ENCODE assay signal across 28 cellular contexts in genomic region chr10:113085776-113086175, GRCh38.
A peak's percentile ranks its signal among the peaks of the same experiment; 100 is the strongest.
DNase-seq lines count a peak whose midpoint lies in the region; ATAC-seq, FAIRE-seq and TF ChIP-seq lines count a peak whose summit lies in the region.
"Had no signal": no experiment of that assay in that cellular context is flagged by ENCODE, and none has a peak within 500 bp of the region (broad histone marks: within the 10 kb centered on the region; RNA-seq: fewer than 3 reads in every experiment).

No MANE protein-coding gene starts in this region.

- H3K27ac Mint-ChIP-seq in astrocyte (ENCODE audit: unreplicated experiment): peak overlapping the region; percentile 58
- H3K27ac Mint-ChIP-seq: activated naive CD4-positive, alpha-beta T cell treated with anti-CD3 and anti-CD28 coated beads, Interleukin-2, amount 50 U/mL, for 24 hours; CD4-positive, CD25-positive, alpha-beta regulatory T cell had no signal

- DNase-seq in astrocyte (ENCODE audit: low read depth) (no peak), NCI-H2227 treated with DMSO at 0.1 percent for 48 hours (lab: John Stamatoyannopoulos, UW) (no peak), NCI-H82 treated with DMSO at 0.1 percent for 48 hours (lab: John Stamatoyannopoulos, UW; ENCODE audit: unreplicated experiment) (no peak), lower lobe of right lung (no peak)
- DNase-seq: activated CD4-positive, alpha-beta T cell treated with anti-CD3 and anti-CD28 coated beads for 48 hours; activated T-cell treated with anti-CD3 and anti-CD28 coated beads for 4 hours; amniotic stem cell; CD4-positive, CD25-positive, alpha-beta regulatory T cell; dorsolateral prefrontal cortex; hippocampal formation; KBM-7; MG63; NCI-H1105; NCI-H187 treated with DMSO at 0.1 percent for 48 hours; NCI-H526 treated with DMSO at 0.1 percent for 48 hours; ovary; T1000; WERI-Rb-1 had no signal

- H2AFZ ChIP-seq in astrocyte (ENCODE audit: low read depth, low read length): no peak overlapping the region

- H3K27me3 ChIP-seq in HUES48 (ENCODE audit: control insufficient read depth, insufficient read depth, low read length) (no peaks in the 10 kb centered on the region), astrocyte (ENCODE audit: insufficient read depth, low read length) (no peaks in the 10 kb centered on the region), mucosa of rectum (ENCODE audit: control insufficient read depth in 2 of 2, insufficient read depth in 2 of 2, low read length in 2 of 2) (no peaks in the 10 kb centered on the region), lower lobe of right lung (ENCODE audit: low read depth) (no peaks in the 10 kb centered on the region)
- H3K27me3 ChIP-seq: dorsolateral prefrontal cortex, gastroesophageal sphincter, MG63, ovary, Peyer's patch, tibial artery had no signal

- ATAC-seq in lower lobe of right lung: no peak
- ATAC-seq in GM18519 (IDR thresholded peaks at IDR 0.05; ENCODE audit: low FRiP score, unreplicated experiment): no peak
- ATAC-seq: gastroesophageal sphincter had no signal

- peak overlapping the region; percentile 29 for H3K4me2 ChIP-seq in astrocyte (ENCODE audit: low read length)

- peaks cover 50% of the 10 kb centered on the region for H3K4me1 Mint-ChIP-seq in astrocyte (ENCODE audit: low read depth, unreplicated experiment)
- H3K4me1 Mint-ChIP-seq: activated naive CD4-positive, alpha-beta T cell treated with anti-CD3 and anti-CD28 coated beads, Interleukin-2, amount 50 U/mL, for 24 hours; CD4-positive, CD25-positive, alpha-beta regulatory T cell had no signal

- no peaks in the 10 kb centered on the region for H3K27me3 Mint-ChIP-seq in astrocyte (ENCODE audit: low read depth, unreplicated experiment)
- H3K27me3 Mint-ChIP-seq: activated naive CD4-positive, alpha-beta T cell treated with anti-CD3 and anti-CD28 coated beads, Interleukin-2, amount 50 U/mL, for 24 hours; stimulated activated naive CD8-positive, alpha-beta T cell treated with anti-CD3 and anti-CD28 coated beads, Interleukin-15, Interleukin-2, amounts not matched to agents 100 ng/mL and 50 ng/mL, for 24 hours had no signal

- H3K4me1 ChIP-seq in HUES48 (ENCODE audit: control insufficient read depth, insufficient read depth, low read length) (peaks cover 32% of the 10 kb centered on the region), astrocyte (ENCODE audit: insufficient read depth, low read length) (peaks cover 26% of the 10 kb centered on the region), mucosa of rectum (ENCODE audit: control insufficient read depth in 2 of 2, insufficient read depth in 2 of 2, low read length in 2 of 2) (peaks cover 29 to 53% of the 10 kb centered on the region in 2 donors), lower lobe of right lung (peaks cover 29% of the 10 kb centered on the region)

- peaks cover 11% of the 10 kb centered on the region for H3K36me3 Mint-ChIP-seq in astrocyte (ENCODE audit: low read depth, unreplicated experiment)
- H3K36me3 Mint-ChIP-seq: activated naive CD4-positive, alpha-beta T cell treated with anti-CD3 and anti-CD28 coated beads, Interleukin-2, amount 50 U/mL, for 24 hours; CD4-positive, CD25-positive, alpha-beta regulatory T cell had no signal

- TF ChIP-seq CTCF in astrocyte (IDR thresholded peaks at IDR 0.05; ENCODE audit: insufficient read depth, low read depth, low read length) (no peak), lower lobe of right lung (IDR thresholded peaks at IDR 0.05) (no peak)

- H3K9ac ChIP-seq in HUES48 (ENCODE audit: low read depth, low read length) (no peak overlapping the region), astrocyte (ENCODE audit: low read length) (no peak overlapping the region), mucosa of rectum (ENCODE audit: low read depth in 1 of 2, low read length in 2 of 2) (no peak overlapping the region)

- no peaks in the 10 kb centered on the region for H4K20me1 ChIP-seq in astrocyte (ENCODE audit: insufficient read depth, low read length)

- intact Hi-C loops in lower lobe of right lung (cut with DNase I): no loop called here

- FAIRE-seq in astrocyte (lab: Jason Lieb, UNC): no peak
- FAIRE-seq: D721Med had no signal

- peaks cover 30% of the 10 kb centered on the region for H3K79me2 ChIP-seq in astrocyte (ENCODE audit: insufficient read depth, low read length)

- H3K9me3 ChIP-seq in HUES48 (ENCODE audit: control insufficient read depth, insufficient read depth, low read length) (no peaks in the 10 kb centered on the region), astrocyte (ENCODE audit: insufficient read depth, low read depth, low read length) (no peaks in the 10 kb centered on the region), mucosa of rectum (ENCODE audit: control insufficient read depth in 2 of 2, low read length in 2 of 2) (no peaks in the 10 kb centered on the region), lower lobe of right lung (no peaks in the 10 kb centered on the region)
- H3K9me3 ChIP-seq: gastroesophageal sphincter, MG63, ovary, Peyer's patch, tibial artery had no signal

- no peaks in the 10 kb centered on the region for H3K9me3 Mint-ChIP-seq in astrocyte (ENCODE audit: unreplicated experiment)
- H3K9me3 Mint-ChIP-seq: activated naive CD4-positive, alpha-beta T cell treated with anti-CD3 and anti-CD28 coated beads, Interleukin-2, amount 50 U/mL, for 24 hours; CD4-positive, CD25-positive, alpha-beta regulatory T cell; stimulated activated naive CD8-positive, alpha-beta T cell treated with anti-CD3 and anti-CD28 coated beads, Interleukin-15, Interleukin-2, amounts not matched to agents 100 ng/mL and 50 ng/mL, for 24 hours had no signal

- no peak overlapping the region for H3K4me3 Mint-ChIP-seq in astrocyte (ENCODE audit: unreplicated experiment)
- H3K4me3 Mint-ChIP-seq: activated naive CD4-positive, alpha-beta T cell treated with anti-CD3 and anti-CD28 coated beads, Interleukin-2, amount 50 U/mL, for 24 hours; CD4-positive, CD25-positive, alpha-beta regulatory T cell; stimulated activated naive CD8-positive, alpha-beta T cell treated with anti-CD3 and anti-CD28 coated beads, Interleukin-15, Interleukin-2, amounts not matched to agents 100 ng/mL and 50 ng/mL, for 24 hours had no signal

- H3K27ac ChIP-seq in HUES48 (ENCODE audit: low read depth, low read length): peak overlapping the region; percentile 98
- H3K27ac ChIP-seq in astrocyte (ENCODE audit: low read depth, low read length): peak overlapping the region; percentile 83
- peak overlapping the region; percentile 67 to 77 for H3K27ac ChIP-seq in mucosa of rectum (ENCODE audit: low read depth in 2 of 2, low read length in 2 of 2)
- no peak overlapping the region for H3K27ac ChIP-seq in lower lobe of right lung
- H3K27ac ChIP-seq: dorsolateral prefrontal cortex, gastroesophageal sphincter, ovary, WERI-Rb-1 had no signal

- H3K36me3 ChIP-seq in HUES48 (ENCODE audit: control insufficient read depth, insufficient read depth, low read length): peaks cover 36% of the 10 kb centered on the region
- no peaks in the 10 kb centered on the region for H3K36me3 ChIP-seq in astrocyte (ENCODE audit: insufficient read depth, low read length)
- H3K36me3 ChIP-seq in mucosa of rectum (ENCODE audit: control insufficient read depth in 2 of 2, insufficient read depth in 2 of 2, low read length in 2 of 2): peaks cover 0 to 5% of the 10 kb centered on the region in 2 donors
- H3K36me3 ChIP-seq in lower lobe of right lung: peaks cover 2% of the 10 kb centered on the region
- H3K36me3 ChIP-seq: ovary, WERI-Rb-1 had no signal

- H3K4me3 ChIP-seq in HUES48 (ENCODE audit: low read depth, low read length) (no peak overlapping the region), astrocyte (ENCODE audit: insufficient read depth, low read depth, low read length) (no peak overlapping the region), mucosa of rectum (ENCODE audit: low read length in 2 of 2) (no peak overlapping the region), lower lobe of right lung (no peak overlapping the region)
- H3K4me3 ChIP-seq: dorsolateral prefrontal cortex, gastroesophageal sphincter, lung, MG63, ovary, Peyer's patch, tibial artery had no signal
